21 cellular contexts compared by ENCODE assay signal in the genomic region with DNA sequence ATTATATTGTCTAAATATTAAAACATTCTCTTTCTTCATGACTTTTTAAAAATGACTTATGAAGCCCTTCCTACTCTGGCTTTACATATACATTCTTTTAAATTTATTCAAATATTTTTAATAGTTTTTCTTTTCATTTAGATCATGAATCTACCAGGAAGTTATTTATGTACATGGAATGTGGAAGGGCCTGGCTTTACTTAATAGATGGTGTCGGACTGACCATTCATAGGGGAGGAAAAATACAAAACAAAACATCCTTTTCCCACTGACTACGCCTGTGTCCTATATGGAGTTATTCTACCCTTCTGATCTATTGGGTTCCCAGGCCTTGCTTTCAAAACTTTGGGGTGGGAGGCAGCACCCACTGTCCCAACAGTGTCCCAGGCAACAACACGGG.
DNase-seq lines count a peak whose midpoint lies in the region; ATAC-seq and TF ChIP-seq lines count a peak whose summit lies in the region.
"Had no signal": no experiment of that assay in that cellular context is flagged by ENCODE, and none has a peak within 500 bp of the region (broad histone marks: within the 10 kb centered on the region; RNA-seq: fewer than 3 reads in every experiment).

No MANE protein-coding gene starts in this region.

- no peak for TF ChIP-seq POLR2A in esophagus muscularis mucosa (IDR thresholded peaks at IDR 0.05; ENCODE audit: low read depth)

- no peaks in the 10 kb centered on the region for H4K20me1 ChIP-seq in MM.1S (ENCODE audit: insufficient read depth, low read length)

- H3K27ac ChIP-seq in RWPE2 (ENCODE audit: poor library complexity, severe bottlenecking) (peak overlapping the region; percentile 47), esophagus muscularis mucosa (replicated peaks in 1 of 4) (peak overlapping the region; percentile 50 to 69 (median 64)), aorta (ENCODE audit: low read depth in 1 of 2, low read length in 2 of 2) (peak overlapping the region; percentile 53 to 83), MM.1S (ENCODE audit: low read length) (no peak overlapping the region), RWPE1 (no peak overlapping the region)
- H3K27ac ChIP-seq: C4-2B, lower lobe of right lung, suprapubic skin had no signal

- intact Hi-C loops in esophagus muscularis mucosa (cut with DNase I) (no loop called here), aorta (cut with DNase I) (no loop called here)

- TF ChIP-seq CTCF in RWPE2 (IDR thresholded peaks at IDR 0.05; ENCODE audit: poor library complexity, severe bottlenecking) (no peak), esophagus muscularis mucosa (IDR thresholded peaks at IDR 0.05) (no peak), nephron progenitor cell (IDR thresholded peaks at IDR 0.05) (no peak), MM.1S (IDR thresholded peaks at IDR 0.05; ENCODE audit: low read length) (no peak), RWPE1 (conservative IDR thresholded peaks at IDR 0.05; ENCODE audit: low read depth) (no peak)

- no peak for DNase-seq in RWPE2 (ENCODE audit: low spot score)
- no peak for DNase-seq in esophagus muscularis mucosa (ENCODE audit: extremely low spot score)
- DNase-seq in nephron progenitor cell: no peak
- no peak for DNase-seq in aorta
- no peak for DNase-seq in left lobe of liver (ENCODE audit: low spot score)
- no peak for DNase-seq in MM.1S
- no peak for DNase-seq in RWPE1 (ENCODE audit: low spot score)
- DNase-seq: activated CD4-positive, alpha-beta T cell treated with anti-CD3 and anti-CD28 coated beads for 1 hour; cerebellar nuclear complex; DMS79 treated with DMSO at 0.1 percent for 48 hours; KG1; lower lobe of right lung; NCI-H1694; NCI-H526; nucleus accumbens; T-helper 1 cell had no signal

- peak overlapping the region; percentile 45 for H3K27ac Mint-ChIP-seq in nephron progenitor cell
- H3K27ac Mint-ChIP-seq: activated naive CD8-positive, alpha-beta T cell had no signal

- no peaks in the 10 kb centered on the region for H3K9me3 ChIP-seq in RWPE2 (ENCODE audit: severe bottlenecking)
- no peaks in the 10 kb centered on the region for H3K9me3 ChIP-seq in esophagus muscularis mucosa
- H3K9me3 ChIP-seq in aorta (ENCODE audit: control insufficient read depth, low read length): no peaks in the 10 kb centered on the region
- no peaks in the 10 kb centered on the region for H3K9me3 ChIP-seq in MM.1S (replicated peaks; ENCODE audit: insufficient read depth, low read length)
- H3K9me3 ChIP-seq: lower lobe of right lung, suprapubic skin had no signal

- H3K4me1 ChIP-seq in RWPE2 (ENCODE audit: insufficient read depth, poor library complexity, severe bottlenecking) (peaks cover 14% of the 10 kb centered on the region), esophagus muscularis mucosa (peaks cover 0 to 25% (median 16%) of the 10 kb centered on the region in 4 donors), aorta (ENCODE audit: control insufficient read depth in 1 of 2, insufficient read depth in 2 of 2, low read length in 2 of 2) (no peaks in the 10 kb centered on the region), MM.1S (ENCODE audit: low read length) (no peaks in the 10 kb centered on the region)
- H3K4me1 ChIP-seq: lower lobe of right lung had no signal

- peaks cover 13% of the 10 kb centered on the region for H3K27me3 Mint-ChIP-seq in nephron progenitor cell (ENCODE audit: low read depth, poor library complexity)

- no peak overlapping the region for H2AFZ ChIP-seq in MM.1S (ENCODE audit: low read length)

- CTCF ChIA-PET in RWPE1 (lab: Yijun Ruan, JAX): interaction anchor here (0.6 kb wide), 1 partner anchor 19 kb away, joined by 3 read pairs; no protein-coding TSS in a partner anchor

- H3K4me3 ChIP-seq in RWPE2 (ENCODE audit: severe bottlenecking) (no peak overlapping the region), esophagus muscularis mucosa (no peak overlapping the region), aorta (ENCODE audit: low read length in 2 of 2) (no peak overlapping the region), MM.1S (ENCODE audit: low read length) (no peak overlapping the region)
- H3K4me3 ChIP-seq: GM12878, lower lobe of right lung, suprapubic skin had no signal

- H3K79me2 ChIP-seq in MM.1S (ENCODE audit: low read length): no peaks in the 10 kb centered on the region

- H3K4me1 Mint-ChIP-seq in nephron progenitor cell: peaks cover 64% of the 10 kb centered on the region

- H3K4me3 Mint-ChIP-seq in nephron progenitor cell: no peak overlapping the region
- H3K4me3 Mint-ChIP-seq: activated naive CD8-positive, alpha-beta T cell had no signal

- H3K9me3 Mint-ChIP-seq in nephron progenitor cell: no peaks in the 10 kb centered on the region

- H3K36me3 Mint-ChIP-seq in nephron progenitor cell (ENCODE audit: low read depth): no peaks in the 10 kb centered on the region
- H3K36me3 Mint-ChIP-seq: activated naive CD8-positive, alpha-beta T cell had no signal

- peak; percentile 66 for ATAC-seq in RWPE2 (ENCODE audit: low read depth)
- no peak for ATAC-seq in aorta (ENCODE audit: low FRiP score)
- no peak for ATAC-seq in left lobe of liver
- ATAC-seq: GM12878, HCT116, lower lobe of right lung had no signal

- no peaks in the 10 kb centered on the region for H3F3A ChIP-seq in MM.1S (ENCODE audit: insufficient read depth, low read length)

- 88% methylated on average over 3 of the region's 3 CpGs for WGBS in esophagus muscularis mucosa
- WGBS in aorta, 2 donors: 41 to 62% methylated on average over 3 of the region's 3 CpGs

- TF ChIP-seq EP300 in esophagus muscularis mucosa (IDR thresholded peaks at IDR 0.05): no peak

- H3K4me2 ChIP-seq in MM.1S (ENCODE audit: low read depth, low read length): no peak overlapping the region

- H3K9ac ChIP-seq in MM.1S (ENCODE audit: low read length): no peak overlapping the region

- POLR2A ChIA-PET in RWPE1 (lab: Yijun Ruan, JAX; ENCODE audit: low non-redundant PET): no interaction called here

- H3K9me2 ChIP-seq in MM.1S (replicated peaks; ENCODE audit: insufficient read depth, low read length): no peaks in the 10 kb centered on the region

- H3K27me3 ChIP-seq in RWPE2 (ENCODE audit: insufficient read depth, poor library complexity, severe bottlenecking) (no peaks in the 10 kb centered on the region), esophagus muscularis mucosa (no peaks in the 10 kb centered on the region), aorta (ENCODE audit: control insufficient read depth in 1 of 2, insufficient read depth in 2 of 2, low read length in 1 of 2) (no peaks in the 10 kb centered on the region), MM.1S (replicated peaks; ENCODE audit: insufficient read depth, low read length) (no peaks in the 10 kb centered on the region)
- H3K27me3 ChIP-seq: suprapubic skin had no signal

- H3K36me3 ChIP-seq in RWPE2 (ENCODE audit: low read depth) (no peaks in the 10 kb centered on the region), esophagus muscularis mucosa (no peaks in the 10 kb centered on the region), aorta (ENCODE audit: control insufficient read depth in 1 of 2, insufficient read depth in 2 of 2, low read length in 1 of 2) (no peaks in the 10 kb centered on the region), MM.1S (replicated peaks; ENCODE audit: insufficient read depth, low read length) (no peaks in the 10 kb centered on the region)
- H3K36me3 ChIP-seq: lower lobe of right lung, suprapubic skin had no signal

Comparison
In these comparisons a context has a peak if more than half of its experiments do, and no peak if none do; other contexts are left out.
1. H3K27ac ChIP-seq: peak in RWPE2 (single experiment), esophagus muscularis mucosa (4 of 4) and aorta (2 of 2); none in MM.1S (single experiment) and RWPE1 (single experiment).